Comparison of ENCODE assay signal across 8 cellular contexts in the genomic region with DNA sequence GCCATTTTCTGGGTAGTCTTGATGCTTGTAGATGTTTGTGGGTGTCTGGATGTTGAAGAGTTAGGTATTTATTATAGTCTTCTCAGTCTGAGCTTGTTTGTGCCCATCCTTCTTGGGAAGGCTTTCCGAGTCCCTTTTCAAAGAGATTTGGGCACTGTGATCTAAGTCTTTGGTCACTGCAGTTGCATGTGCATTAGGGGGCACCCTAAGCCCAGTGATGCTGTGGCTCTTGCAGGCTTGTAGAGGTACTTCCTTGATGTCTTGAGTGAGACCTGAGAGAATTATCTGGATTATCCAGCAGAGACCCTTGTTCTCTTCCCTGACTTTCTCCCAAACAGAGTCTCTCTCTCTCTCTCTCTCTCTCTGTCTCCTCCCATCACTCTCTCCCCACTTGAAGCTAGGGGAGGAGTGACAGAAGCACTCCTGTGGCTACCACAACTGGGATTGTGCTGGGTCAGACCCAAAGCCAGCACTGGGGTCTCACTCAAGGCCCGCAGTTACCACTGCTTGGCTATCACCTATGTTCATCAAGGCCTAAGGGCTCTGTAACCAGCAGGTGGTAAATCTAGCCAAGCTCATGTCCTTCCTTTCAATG.
DNase-seq lines count a peak whose midpoint lies in the region; ATAC-seq and TF ChIP-seq lines count a peak whose summit lies in the region.

No MANE protein-coding gene starts in this region.

- H3K4me3 Mint-ChIP-seq in activated naive CD4-positive, alpha-beta T cell treated with anti-CD3 and anti-CD28 coated beads, Interleukin-2, amount 10 ng/mL, durations not matched to agents 7 days and 5 days: no peak overlapping the region
- no peak overlapping the region for H3K4me3 Mint-ChIP-seq in osteocyte (ENCODE audit: unreplicated experiment)

- H3K27me3 Mint-ChIP-seq in activated naive CD4-positive, alpha-beta T cell treated with anti-CD3 and anti-CD28 coated beads, Interleukin-2, amount 10 ng/mL, durations not matched to agents 7 days and 5 days: no peaks in the 10 kb centered on the region
- H3K27me3 Mint-ChIP-seq in osteocyte (ENCODE audit: unreplicated experiment): no peaks in the 10 kb centered on the region

- H3K4me1 Mint-ChIP-seq in activated naive CD4-positive, alpha-beta T cell treated with anti-CD3 and anti-CD28 coated beads, Interleukin-2, amount 10 ng/mL, durations not matched to agents 7 days and 5 days: no peaks in the 10 kb centered on the region
- H3K4me1 Mint-ChIP-seq in osteocyte (ENCODE audit: unreplicated experiment): no peaks in the 10 kb centered on the region

- no peak overlapping the region for H3K27ac Mint-ChIP-seq in activated naive CD4-positive, alpha-beta T cell treated with anti-CD3 and anti-CD28 coated beads, Interleukin-2, amount 10 ng/mL, durations not matched to agents 7 days and 5 days
- no peak overlapping the region for H3K27ac Mint-ChIP-seq in osteocyte (ENCODE audit: unreplicated experiment)

- no peaks in the 10 kb centered on the region for H3K36me3 Mint-ChIP-seq in activated naive CD4-positive, alpha-beta T cell treated with anti-CD3 and anti-CD28 coated beads, Interleukin-2, amount 10 ng/mL, durations not matched to agents 7 days and 5 days
- H3K36me3 Mint-ChIP-seq in osteocyte (ENCODE audit: unreplicated experiment): peaks cover 2% of the 10 kb centered on the region

- ATAC-seq in GM19324 (IDR thresholded peaks at IDR 0.05; ENCODE audit: low FRiP score, unreplicated experiment): no peak

- H3K9me3 Mint-ChIP-seq in activated naive CD4-positive, alpha-beta T cell treated with anti-CD3 and anti-CD28 coated beads, Interleukin-2, amount 10 ng/mL, durations not matched to agents 7 days and 5 days: no peaks in the 10 kb centered on the region
- peaks cover 24% of the 10 kb centered on the region for H3K9me3 Mint-ChIP-seq in osteocyte (ENCODE audit: unreplicated experiment)

- DNase-seq in activated naive CD4-positive, alpha-beta T cell treated with anti-CD3 and anti-CD28 coated beads, Interleukin-2, amount 10 ng/mL, durations not matched to agents 7 days and 5 days: peak; percentile 28
- no peak for DNase-seq in activated naive CD4-positive, alpha-beta T cell (lab: John Stamatoyannopoulos, UW)
- DNase-seq in HK-2 (ENCODE audit: unreplicated experiment): peak; percentile 13
- peak; percentile 51 for DNase-seq in UCSD-AML1 (lab: John Stamatoyannopoulos, UW; ENCODE audit: unreplicated experiment)
- DNase-seq in foreskin fibroblast: peak; percentile 69 to 87
- no peak for DNase-seq in osteocyte (ENCODE audit: extremely low spot score, unreplicated experiment)
- DNase-seq in DMS79 treated with DMSO at 0.1 percent for 48 hours (lab: John Stamatoyannopoulos, UW): no peak

- no peak overlapping the region for H3K4me3 ChIP-seq in foreskin fibroblast (ENCODE audit: low read depth in 1 of 2, low read length in 2 of 2)

- TF ChIP-seq CTCF in foreskin fibroblast (IDR thresholded peaks at IDR 0.05; ENCODE audit: low read depth, low read length): peak; percentile 85
- TF ChIP-seq CTCF in osteocyte (IDR thresholded peaks at IDR 0.05): peak; percentile 80

- CTCF ChIA-PET in activated naive CD4-positive, alpha-beta T cell treated with anti-CD3 and anti-CD28 coated beads, Interleukin-2, amount 10 ng/mL, durations not matched to agents 7 days and 5 days (lab: Charles Lee): interaction anchor here (0.6 to 1.5 kb wide), 2 partner anchors 347 to 1763 kb away, joined by 3 to 4 read pairs; no protein-coding TSS in a partner anchor

Comparison
In these comparisons a context has a peak if more than half of its experiments do, and no peak if none do; other contexts are left out.
1. DNase-seq: peak in activated naive CD4-positive, alpha-beta T cell treated with anti-CD3 and anti-CD28 coated beads, Interleukin-2, amount 10 ng/mL, durations not matched to agents 7 days and 5 days (single experiment), HK-2 (single experiment), UCSD-AML1 (single experiment) and foreskin fibroblast (2 of 2); none in activated naive CD4-positive, alpha-beta T cell (0 of 4), osteocyte (single experiment) and DMS79 treated with DMSO at 0.1 percent for 48 hours (single experiment).